8 cellular contexts compared by ENCODE assay signal in genomic region chr10:86756511-86757109, GRCh38. TPM values are rescaled to one million over a fixed set of nuclear protein-coding genes. Genes with fewer than 3 reads are reported as not detected.
DNase-seq lines count a peak whose midpoint lies in the region; ATAC-seq and TF ChIP-seq lines count a peak whose summit lies in the region.

Gene BMPR1A (plus strand): TSS chr10:86756619. CDS start chr10:86876019, 119,400 bp downstream.

- intact Hi-C loops in ascending aorta (cut with DNase I) = loop anchor here (1.0 to 5.0 kb wide), 7 partner anchors 23 to 338 kb away; partner anchors contain the start of genes ADIRF, GLUD1 and SHLD2

- H3K27ac ChIP-seq in HUES48 (ENCODE audit: low read depth, low read length) = peak within 1 kb of the TSS; percentile 97
- H3K27ac ChIP-seq in ascending aorta = peak within 1 kb of the TSS; percentile 100
- peak within 1 kb of the TSS; percentile 94 for H3K27ac ChIP-seq in iPS-18a (ENCODE audit: low read length)

- no peak for TF ChIP-seq CTCF in ascending aorta (IDR thresholded peaks at IDR 0.05)

- H3K36me3 ChIP-seq in HUES48 (ENCODE audit: control insufficient read depth, insufficient read depth, low read length) = no peaks in the 10 kb centered on the region
- no peaks in the 10 kb centered on the region for H3K36me3 ChIP-seq in ascending aorta
- H3K36me3 ChIP-seq in iPS-18a (ENCODE audit: control insufficient read depth, low read depth, low read length) = no peaks in the 10 kb centered on the region

- peaks cover 50% of the 10 kb centered on the region for H3K4me1 ChIP-seq in HUES48 (ENCODE audit: control insufficient read depth, insufficient read depth, low read length)
- H3K4me1 ChIP-seq in ascending aorta = peaks cover 5 to 28% of the 10 kb centered on the region in 2 donors
- peaks cover 40% of the 10 kb centered on the region for H3K4me1 ChIP-seq in iPS-18a (ENCODE audit: control insufficient read depth, low read depth, low read length)

- H3K9ac ChIP-seq in HUES48 (ENCODE audit: low read depth, low read length) (peak within 1 kb of the TSS; percentile 90), iPS-18a (ENCODE audit: low read length) (peak within 1 kb of the TSS; percentile 95)

- H3K9me3 ChIP-seq in HUES48 (ENCODE audit: control insufficient read depth, insufficient read depth, low read length) = no peaks in the 10 kb centered on the region
- no peaks in the 10 kb centered on the region for H3K9me3 ChIP-seq in ascending aorta
- H3K9me3 ChIP-seq in iPS-18a (ENCODE audit: control insufficient read depth, low read depth, low read length) = no peaks in the 10 kb centered on the region

- H3K27me3 ChIP-seq in HUES48 (ENCODE audit: control insufficient read depth, insufficient read depth, low read length) = no peaks in the 10 kb centered on the region
- no peaks in the 10 kb centered on the region for H3K27me3 ChIP-seq in ascending aorta
- H3K27me3 ChIP-seq in iPS-18a (ENCODE audit: control insufficient read depth, insufficient read depth, low read length) = no peaks in the 10 kb centered on the region

- H3K4me3 ChIP-seq in GM08714 (ENCODE audit: low read length) (peak within 1 kb of the TSS; percentile 95), HUES48 (ENCODE audit: low read depth, low read length) (peak within 1 kb of the TSS; percentile 95), ascending aorta (peak within 1 kb of the TSS; percentile 82 to 96), iPS-18a (ENCODE audit: low read length) (peak within 1 kb of the TSS; percentile 97)

- DNase-seq in ascending aorta (ENCODE audit: low spot score in 2 of 2) = peak in 1 of 2 donors; percentile 94
- DNase-seq in smooth muscle cell of the brain vasculature (ENCODE audit: low read depth, low spot score) = peak; percentile 76
- no peak for DNase-seq in NK-92 (lab: John Stamatoyannopoulos, UW; ENCODE audit: unreplicated experiment)
- no peak for DNase-seq in OCI-M2 (lab: John Stamatoyannopoulos, UW; ENCODE audit: unreplicated experiment)

- peak; percentile 25 for ATAC-seq in GM21447 (IDR thresholded peaks at IDR 0.05; ENCODE audit: unreplicated experiment)

RNA-seq across cellular contexts. Expression of gene BMPR1A, which starts in this region (rescaled TPM):
- 12.9 TPM for total RNA-seq in ascending aorta
